ENCODE assay signal across 21 cellular contexts in the genomic region with DNA sequence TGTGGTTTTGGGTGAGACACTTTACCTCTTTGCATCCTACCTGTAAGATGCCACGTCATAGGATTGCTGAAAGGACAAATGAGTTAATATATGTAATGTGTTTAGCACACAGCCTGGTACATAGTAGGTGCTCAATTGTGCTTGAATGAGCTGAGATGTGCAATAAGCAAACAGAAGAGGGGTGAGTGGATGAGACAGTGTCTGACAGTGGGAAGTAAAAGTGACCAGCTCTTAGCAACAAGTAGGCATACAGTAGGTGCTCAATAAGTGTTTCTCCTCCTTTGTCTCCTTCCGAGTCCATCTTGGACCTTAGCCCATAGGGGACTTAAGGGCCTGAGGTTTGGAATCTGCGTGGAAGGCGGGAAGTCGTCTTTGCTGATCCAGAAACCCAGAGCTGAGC.
A peak's percentile ranks its signal among the peaks of the same experiment; 100 is the strongest.
DNase-seq lines count a peak whose midpoint lies in the region; ATAC-seq and TF ChIP-seq lines count a peak whose summit lies in the region.
"Had no signal": no experiment of that assay in that cellular context is flagged by ENCODE, and none has a peak within 500 bp of the region (broad histone marks: within the 10 kb centered on the region; RNA-seq: fewer than 3 reads in every experiment).

No MANE protein-coding gene starts in this region.

- peaks cover 2% of the 10 kb centered on the region for H3K9me3 Mint-ChIP-seq in natural killer cell treated with Interleukin-12 subunit alpha and Interleukin-12 subunit beta and Interleukin-15 and Interleukin-18, amount 100 ng/mL, for 72 hours
- H3K9me3 Mint-ChIP-seq in natural killer cell: no peaks in the 10 kb centered on the region
- H3K9me3 Mint-ChIP-seq: CD8-positive, alpha-beta memory T cell; central memory CD8-positive, alpha-beta T cell; stimulated activated memory B cell treated with anti-CD40 and anti-IgM and Interleukin-4, amounts not matched to agents 10 μg/mL and 1 μg/mL and 100 μg/mL, for 72 hours had no signal

- H3K27me3 ChIP-seq in gastroesophageal sphincter: no peaks in the 10 kb centered on the region
- no peaks in the 10 kb centered on the region for H3K27me3 ChIP-seq in gastrocnemius medialis
- H3K27me3 ChIP-seq: SJSA1 had no signal

- H3K4me1 Mint-ChIP-seq in natural killer cell treated with Interleukin-12 subunit alpha and Interleukin-12 subunit beta and Interleukin-15 and Interleukin-18, amount 100 ng/mL, for 72 hours (ENCODE audit: low read depth in 2 of 2): peaks cover 57 to 65% of the 10 kb centered on the region in 2 donors
- peaks cover 14 to 37% of the 10 kb centered on the region in 2 donors for H3K4me1 Mint-ChIP-seq in natural killer cell
- H3K4me1 Mint-ChIP-seq: central memory CD8-positive, alpha-beta T cell had no signal

- H3K4me1 ChIP-seq in gastroesophageal sphincter: peaks cover 3 to 50% (median 15%) of the 10 kb centered on the region in 3 donors
- peaks cover 19 to 21% of the 10 kb centered on the region in 2 donors for H3K4me1 ChIP-seq in gastrocnemius medialis

- H3K27ac ChIP-seq in gastroesophageal sphincter (peak overlapping the region in 3 of 4 donors; percentile 59 to 82 (median 79)), gastrocnemius medialis (peak overlapping the region; percentile 83 to 95 (median 85))
- H3K27ac ChIP-seq: HL-60, KMS-11, SJSA1 had no signal

- no peak overlapping the region for H3K4me3 Mint-ChIP-seq in natural killer cell treated with Interleukin-12 subunit alpha and Interleukin-12 subunit beta and Interleukin-15 and Interleukin-18, amount 100 ng/mL, for 72 hours
- H3K4me3 Mint-ChIP-seq in natural killer cell: no peak overlapping the region
- H3K4me3 Mint-ChIP-seq: CD8-positive, alpha-beta memory T cell; central memory CD8-positive, alpha-beta T cell; stimulated activated memory B cell treated with anti-CD40 and anti-IgM and Interleukin-4, amounts not matched to agents 10 μg/mL and 1 μg/mL and 100 μg/mL, for 72 hours; T-helper 17 cell had no signal

- no peaks in the 10 kb centered on the region for H3K36me3 ChIP-seq in gastroesophageal sphincter
- no peaks in the 10 kb centered on the region for H3K36me3 ChIP-seq in gastrocnemius medialis
- H3K36me3 ChIP-seq: SJSA1 had no signal

- ATAC-seq in natural killer cell treated with Interleukin-12 subunit alpha and Interleukin-12 subunit beta and Interleukin-15 and Interleukin-18, amount 100 ng/mL, for 72 hours: no peak
- ATAC-seq in natural killer cell (no peak), gastroesophageal sphincter (no peak), gastrocnemius medialis (no peak), omental fat pad (ENCODE audit: low FRiP score) (no peak)
- ATAC-seq: esophagus mucosa, T-helper 17 cell had no signal

- H3K9me3 ChIP-seq in gastroesophageal sphincter (no peaks in the 10 kb centered on the region), gastrocnemius medialis (no peaks in the 10 kb centered on the region)
- H3K9me3 ChIP-seq: SJSA1 had no signal

- no peak for TF ChIP-seq EP300 in gastroesophageal sphincter (IDR thresholded peaks at IDR 0.05)

- TF ChIP-seq CTCF in natural killer cell (IDR thresholded peaks at IDR 0.05) (no peak), gastroesophageal sphincter (IDR thresholded peaks at IDR 0.05) (no peak), gastrocnemius medialis (IDR thresholded peaks at IDR 0.05 in 4 of 5, conservative IDR thresholded peaks at IDR 0.05 in 1 of 5) (no peak), omental fat pad (IDR thresholded peaks at IDR 0.05) (no peak)

- in situ Hi-C loops in gastrocnemius medialis (cut with MboI; ENCODE audit: low sequenced_read_pairs in 4 of 4): loop anchor here in 2 of 4 donors (25.0 kb wide), 2 partner anchors 92 to 167 kb away; no protein-coding TSS in a partner anchor

- H3K27me3 Mint-ChIP-seq in natural killer cell treated with Interleukin-12 subunit alpha and Interleukin-12 subunit beta and Interleukin-15 and Interleukin-18, amount 100 ng/mL, for 72 hours: peaks cover 1 to 4% of the 10 kb centered on the region in 2 donors
- H3K27me3 Mint-ChIP-seq in natural killer cell (ENCODE audit: low read depth in 2 of 2): peaks cover 24 to 37% of the 10 kb centered on the region in 2 donors

- H3K27ac Mint-ChIP-seq in natural killer cell treated with Interleukin-12 subunit alpha and Interleukin-12 subunit beta and Interleukin-15 and Interleukin-18, amount 100 ng/mL, for 72 hours: peak overlapping the region; percentile 72 to 86
- H3K27ac Mint-ChIP-seq in natural killer cell: no peak overlapping the region
- H3K27ac Mint-ChIP-seq: T-helper 17 cell had no signal

- H3K4me3 ChIP-seq in gastroesophageal sphincter (no peak overlapping the region), gastrocnemius medialis (no peak overlapping the region)
- H3K4me3 ChIP-seq: SJSA1 had no signal

- H3K36me3 Mint-ChIP-seq in natural killer cell treated with Interleukin-12 subunit alpha and Interleukin-12 subunit beta and Interleukin-15 and Interleukin-18, amount 100 ng/mL, for 72 hours: peaks cover 3% of the 10 kb centered on the region
- no peaks in the 10 kb centered on the region for H3K36me3 Mint-ChIP-seq in natural killer cell
- H3K36me3 Mint-ChIP-seq: CD8-positive, alpha-beta memory T cell; stimulated activated memory B cell treated with anti-CD40 and anti-IgM and Interleukin-4, amounts not matched to agents 10 μg/mL and 1 μg/mL and 100 μg/mL, for 72 hours had no signal

- 70% methylated on average over 4 of the region's 5 CpGs; no CpG with 5 or more reads in 1 of the 2 donors for WGBS in gastroesophageal sphincter (ENCODE audit: low coverage in 1 of 2), 2 donors

- no peak for DNase-seq in natural killer cell treated with Interleukin-12 subunit alpha and Interleukin-12 subunit beta and Interleukin-15 and Interleukin-18, amount 100 ng/mL, for 72 hours (ENCODE audit: low spot score)
- DNase-seq in natural killer cell (no peak), gastrocnemius medialis (no peak), NCI-H128 (lab: John Stamatoyannopoulos, UW; ENCODE audit: unreplicated experiment) (no peak), omental fat pad (ENCODE audit: low spot score) (no peak), hepatic stellate cell (ENCODE audit: low spot score) (no peak)
- no peak for DNase-seq in stimulated activated CD4-positive, alpha-beta T cell treated with anti-CD3 and anti-CD28 coated beads, Interleukin-2, amount 100 ng/mL, for 48 hours
- DNase-seq: activated CD4-positive, CD25-positive, alpha-beta regulatory T cell; amniotic stem cell; CD8-positive, alpha-beta memory T cell; effector CD4-positive, alpha-beta T cell; NCI-H82; stimulated activated CD4-positive, alpha-beta T cell treated with anti-CD3 and anti-CD28 coated beads, Interleukin-15, amount 100 ng/mL, for 24 hours; T-helper 17 cell had no signal

- TF ChIP-seq POLR2A in gastroesophageal sphincter (IDR thresholded peaks at IDR 0.05) (no peak), gastrocnemius medialis (IDR thresholded peaks at IDR 0.05) (no peak)

- intact Hi-C loops in natural killer cell (cut with micrococcal nuclease) (no loop called here), gastrocnemius medialis (cut with DNase I; ENCODE audit: low total_unique reads) (loop anchor here (10.0 kb wide), 1 partner anchor 181 kb away; a partner anchor contains a TSS)

Comparison
In these comparisons a context has a peak if more than half of its experiments do, and no peak if none do; other contexts are left out.
1. H3K27ac Mint-ChIP-seq: peak in natural killer cell treated with Interleukin-12 subunit alpha and Interleukin-12 subunit beta and Interleukin-15 and Interleukin-18, amount 100 ng/mL, for 72 hours (2 of 2); none in natural killer cell (0 of 2).